ENCODE assay signal across 22 cellular contexts in the genomic region with DNA sequence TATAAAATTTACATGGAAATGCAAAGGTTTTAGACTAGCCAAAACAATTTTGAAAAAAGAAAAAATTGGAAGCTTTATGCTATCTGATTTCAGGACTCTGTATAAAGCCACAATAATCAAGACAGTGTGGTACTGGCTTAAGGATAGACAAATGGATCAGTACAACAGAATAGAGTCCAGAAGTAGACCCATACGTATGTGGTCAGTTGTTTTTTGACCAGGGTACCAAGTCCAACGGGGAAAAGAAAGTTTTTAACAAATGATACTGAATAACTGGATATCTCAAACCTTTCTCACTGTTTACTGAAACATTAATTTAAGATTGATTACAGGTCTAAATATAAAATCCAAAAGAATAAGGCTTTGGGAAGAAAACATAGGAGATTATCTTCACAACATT.
"Had no signal": no experiment of that assay in that cellular context is flagged by ENCODE, and none has a peak within 500 bp of the region (broad histone marks: within the 10 kb centered on the region; RNA-seq: fewer than 3 reads in every experiment).

No MANE protein-coding gene starts in this region.

- DNase-seq: IMR-90, Karpas-422, KG1, MG63, NCI-H1092, NCI-H1436, NCI-H187, NCI-H2029, NCI-H2081 treated with DMSO at 0.1 percent for 48 hours, NCI-H2171, NCI-H226, NCI-H446, NCI-H510A, NCI-H524 treated with DMSO at 0.1 percent for 48 hours, NCI-H69, NCI-H774, PC-3, SHP77, SK-N-SH, SW 1271 had no signal

- H3K9ac ChIP-seq: SK-N-SH had no signal

- H3K9me2 ChIP-seq: SK-N-SH had no signal

- H3K4me2 ChIP-seq: SK-N-SH had no signal

- H3K4me3 ChIP-seq: MG63 had no signal

- H3K9me3 ChIP-seq: MG63, SK-N-SH had no signal

- ATAC-seq: Panc1, PC-3 had no signal

- H3K27me3 ChIP-seq: MG63 had no signal

- H3K27ac ChIP-seq: RWPE1 had no signal
